ENCODE assay signal across 19 cellular contexts in genomic region chr16:57992084-57992483, GRCh38. TPM values are rescaled to one million over a fixed set of nuclear protein-coding genes. Genes with fewer than 3 reads are reported as not detected.
DNase-seq lines count a peak whose midpoint lies in the region; ATAC-seq and TF ChIP-seq lines count a peak whose summit lies in the region.
"Had no signal": no experiment of that assay in that cellular context is flagged by ENCODE, and none has a peak within 500 bp of the region (broad histone marks: within the 10 kb centered on the region; RNA-seq: fewer than 3 reads in every experiment).

No MANE protein-coding gene starts in this region.

- no peak overlapping the region for H3K9ac ChIP-seq in neuronal stem cell (ENCODE audit: low read depth, low read length, poor library complexity)

- H3K36me3 Mint-ChIP-seq in CD8-positive, alpha-beta T cell: peaks cover 24% of the 10 kb centered on the region
- H3K36me3 Mint-ChIP-seq in chondrocyte (ENCODE audit: low read depth): peaks cover 4% of the 10 kb centered on the region

- no peak overlapping the region for H3K18ac ChIP-seq in neuronal stem cell (ENCODE audit: low read length)

- peak overlapping the region; percentile 73 for H3K27ac Mint-ChIP-seq in CD8-positive, alpha-beta T cell
- no peak overlapping the region for H3K27ac Mint-ChIP-seq in chondrocyte (ENCODE audit: unreplicated experiment)

- no peak overlapping the region for H3K27ac ChIP-seq in CD8-positive, alpha-beta T cell (ENCODE audit: low read depth, low read length)
- no peak overlapping the region for H3K27ac ChIP-seq in neuronal stem cell (replicated peaks; ENCODE audit: low read length)
- H3K27ac ChIP-seq: gastrocnemius medialis had no signal

- no peak overlapping the region for H3K14ac ChIP-seq in neuronal stem cell (ENCODE audit: low read length)

- peaks cover 32% of the 10 kb centered on the region for H3K4me1 ChIP-seq in CD8-positive, alpha-beta T cell (ENCODE audit: insufficient read depth, low read length)
- H3K4me1 ChIP-seq in neuronal stem cell (ENCODE audit: control insufficient read depth in 2 of 2, insufficient read depth in 1 of 2, low read depth in 1 of 2, low read length in 2 of 2): no peaks in the 10 kb centered on the region
- H3K4me1 ChIP-seq: gastrocnemius medialis had no signal

- no peak overlapping the region for H2BK15ac ChIP-seq in neuronal stem cell (ENCODE audit: low read length)

- CTCF ChIA-PET in CD8-positive, alpha-beta T cell (lab: Charles Lee): no interaction called here

- H3K4ac ChIP-seq in neuronal stem cell (ENCODE audit: low read length): no peak overlapping the region

- no peak for TF ChIP-seq POLR2A in GM18505 (IDR thresholded peaks at IDR 0.05; ENCODE audit: borderline replicate concordance, extremely low read depth, insufficient read depth, insufficient read length)

- H3K4me3 ChIP-seq in CD8-positive, alpha-beta T cell (ENCODE audit: low read depth, low read length): no peak overlapping the region
- H3K4me3 ChIP-seq in neuronal stem cell (ENCODE audit: low read length in 2 of 2): no peak overlapping the region
- H3K4me3 ChIP-seq: gastrocnemius medialis, smooth muscle cell had no signal

- H3K79me1 ChIP-seq in neuronal stem cell (ENCODE audit: low read depth, low read length): peaks cover 4% of the 10 kb centered on the region

- no peak for TF ChIP-seq CTCF in CD8-positive, alpha-beta T cell (IDR thresholded peaks at IDR 0.05)
- TF ChIP-seq CTCF in chondrocyte (IDR thresholded peaks at IDR 0.05): no peak

- no peak for DNase-seq in CD8-positive, alpha-beta T cell
- peak; percentile 37 for DNase-seq in chondrocyte (ENCODE audit: low spot score)
- no peak for DNase-seq in neuronal stem cell (ENCODE audit: low spot score)
- no peak for DNase-seq in NCI-H446 (lab: John Stamatoyannopoulos, UW)
- no peak for DNase-seq in head of caudate nucleus
- DNase-seq: ACHN; activated CD8-positive, alpha-beta memory T cell treated with anti-CD3 and anti-CD28 coated beads, Interleukin-2, amount 50 U/mL, for 48 hours; central memory CD4-positive, alpha-beta T cell; DND-41; H9; midbrain; NCI-H1105 treated with DMSO at 0.1 percent for 48 hours; SIG-M5; stimulated activated CD4-positive, alpha-beta T cell treated with anti-CD3 and anti-CD28 coated beads, Interleukin-4, amount 100 ng/mL, for 24 hours had no signal

- H3K23ac ChIP-seq in neuronal stem cell (ENCODE audit: low read depth, low read length, poor library complexity): peak overlapping the region; percentile 14

- no peaks in the 10 kb centered on the region for H3K9me3 Mint-ChIP-seq in CD8-positive, alpha-beta T cell
- no peaks in the 10 kb centered on the region for H3K9me3 Mint-ChIP-seq in chondrocyte (ENCODE audit: low read depth)
- H3K9me3 Mint-ChIP-seq: H9 had no signal

- intact Hi-C loops in CD8-positive, alpha-beta T cell (cut with DNase I, micrococcal nuclease): no loop called here
- intact Hi-C loops in head of caudate nucleus (cut with DNase I): no loop called here

- peaks cover 13% of the 10 kb centered on the region for H3K36me3 ChIP-seq in CD8-positive, alpha-beta T cell (ENCODE audit: insufficient read depth, low read length)
- H3K36me3 ChIP-seq in neuronal stem cell (replicated peaks in 1 of 2; ENCODE audit: control insufficient read depth in 2 of 2, insufficient read depth in 2 of 2, low read length in 2 of 2): peaks cover 12 to 32% of the 10 kb centered on the region in 2 donors

- no peak overlapping the region for H2AFZ ChIP-seq in neuronal stem cell (ENCODE audit: low read length)

- H3K9me3 ChIP-seq in CD8-positive, alpha-beta T cell (ENCODE audit: low read length): no peaks in the 10 kb centered on the region
- H3K9me3 ChIP-seq in neuronal stem cell (replicated peaks in 1 of 2; ENCODE audit: control insufficient read depth in 2 of 2, insufficient read depth in 1 of 2, low read depth in 1 of 2, low read length in 2 of 2): no peaks in the 10 kb centered on the region
- H3K9me3 ChIP-seq: gastrocnemius medialis had no signal

- H3K4me1 Mint-ChIP-seq in CD8-positive, alpha-beta T cell (ENCODE audit: low read depth): peaks cover 15% of the 10 kb centered on the region
- peaks cover 5% of the 10 kb centered on the region for H3K4me1 Mint-ChIP-seq in chondrocyte (ENCODE audit: low read depth)

- H2BK5ac ChIP-seq in neuronal stem cell (ENCODE audit: low read length): no peak overlapping the region

- WGBS in neuronal stem cell (ENCODE audit: extremely low coverage in 2 of 2, insufficient read length in 2 of 2, insufficient replicate concordance in 1 of 2), 2 donors: no CpG with 5 or more reads among the region's 6 CpGs

- POLR2A ChIA-PET in CD8-positive, alpha-beta T cell (lab: Charles Lee): no interaction called here

- no peak overlapping the region for H4K8ac ChIP-seq in neuronal stem cell (ENCODE audit: low read depth, low read length)

- no peak overlapping the region for H4K91ac ChIP-seq in neuronal stem cell (ENCODE audit: low read depth, low read length, poor library complexity)

- no peaks in the 10 kb centered on the region for H3K27me3 Mint-ChIP-seq in CD8-positive, alpha-beta T cell (ENCODE audit: low read depth)
- no peaks in the 10 kb centered on the region for H3K27me3 Mint-ChIP-seq in chondrocyte (ENCODE audit: low read depth)

- H2AK5ac ChIP-seq in neuronal stem cell (ENCODE audit: low read depth, low read length): peak overlapping the region; percentile 24

- H2BK12ac ChIP-seq in neuronal stem cell (ENCODE audit: low read length): no peak overlapping the region

- no peak overlapping the region for H2BK120ac ChIP-seq in neuronal stem cell (ENCODE audit: low read depth, low read length)

- no peaks in the 10 kb centered on the region for H3K27me3 ChIP-seq in CD8-positive, alpha-beta T cell (ENCODE audit: insufficient read depth, low read length)
- H3K27me3 ChIP-seq in neuronal stem cell (ENCODE audit: control insufficient read depth in 3 of 3, insufficient read depth in 3 of 3, low read depth in 1 of 3, low read length in 3 of 3): peaks cover 0 to 20% (median 1%) of the 10 kb centered on the region in 3 experiments
- H3K27me3 ChIP-seq: gastrocnemius medialis had no signal

- H3K4me2 ChIP-seq in neuronal stem cell (ENCODE audit: insufficient read depth, low read length, poor library complexity, severe bottlenecking): no peak overlapping the region
- H3K4me2 ChIP-seq: smooth muscle cell had no signal

- H3K4me3 Mint-ChIP-seq in CD8-positive, alpha-beta T cell: no peak overlapping the region
- no peak overlapping the region for H3K4me3 Mint-ChIP-seq in chondrocyte (ENCODE audit: unreplicated experiment)
- H3K4me3 Mint-ChIP-seq: CD14-positive monocyte had no signal

- no peak for ATAC-seq in CD8-positive, alpha-beta T cell
- ATAC-seq in GM18505 (IDR thresholded peaks at IDR 0.05; ENCODE audit: unreplicated experiment): no peak
- ATAC-seq: gastrocnemius medialis had no signal

RNA-seq across cellular contexts. Expression of gene ZNF319, which starts 8.4 kb away (rescaled TPM):
- total RNA-seq in CD8-positive, alpha-beta T cell: 1 to 10 TPM; 8.0 to 9.4 TPM
- 9.2 to 12.0 TPM (median 11.9 TPM) in 3 replicates for total RNA-seq in chondrocyte
- polyA plus RNA-seq in neuronal stem cell (2013, experiment 1 of 2): 7.0 TPM
- 8.3 TPM for polyA plus RNA-seq in neuronal stem cell (2013, experiment 2 of 2)

RNA-seq across cellular contexts. Expression of gene USB1, which starts 9.1 kb away (rescaled TPM):
- 10 to 100 TPM; 24.7 to 27.9 TPM for total RNA-seq in CD8-positive, alpha-beta T cell
- 37.9 to 46.0 TPM (median 41.5 TPM) in 3 replicates for total RNA-seq in chondrocyte
- polyA plus RNA-seq in neuronal stem cell (2013, experiment 1 of 2): 40.5 TPM
- polyA plus RNA-seq in neuronal stem cell (2013, experiment 2 of 2): 39.6 TPM

RNA-seq across cellular contexts. Expression of gene CNGB1, which starts 21.2 kb away (rescaled TPM):
- not detected for total RNA-seq in CD8-positive, alpha-beta T cell
- not detected in 3 replicates for total RNA-seq in chondrocyte
- polyA plus RNA-seq in neuronal stem cell (2013, experiment 1 of 2): 0.14 TPM
- 0.14 TPM for polyA plus RNA-seq in neuronal stem cell (2013, experiment 2 of 2)
- total RNA-seq: gastrocnemius medialis; H9; smooth muscle cell; T-helper 1 cell treated with Interleukin-12 subunit alpha and Interleukin-12 subunit beta and Interleukin-4 antibody, amounts not matched to agents 30 ng/mL and 1 ng/mL, for 36 hours had no signal
- polyA plus RNA-seq: CD14-positive monocyte, smooth muscle cell had no signal

RNA-seq across cellular contexts. Expression of gene MMP15, which starts 33.5 kb away (rescaled TPM):
- total RNA-seq in CD8-positive, alpha-beta T cell: under 1 TPM; 0.19 to 0.92 TPM
- 5.9 to 12.0 TPM (median 11.2 TPM) in 3 replicates for total RNA-seq in chondrocyte
- 10.1 TPM for polyA plus RNA-seq in neuronal stem cell (2013, experiment 1 of 2)
- 10.1 TPM for polyA plus RNA-seq in neuronal stem cell (2013, experiment 2 of 2)
- polyA plus RNA-seq: CD14-positive monocyte had no signal
